11 cellular contexts compared by ENCODE assay signal in genomic region chr2:174246944-174247381, GRCh38. TPM values are rescaled to one million over a fixed set of nuclear protein-coding genes. Genes with fewer than 3 reads are reported as not detected.
A peak's percentile ranks its signal among the peaks of the same experiment; 100 is the strongest.
DNase-seq lines count a peak whose midpoint lies in the region; ATAC-seq and TF ChIP-seq lines count a peak whose summit lies in the region.
"Had no signal": no experiment of that assay in that cellular context is flagged by ENCODE, and none has a peak within 500 bp of the region (broad histone marks: within the 10 kb centered on the region; RNA-seq: fewer than 3 reads in every experiment).

No MANE protein-coding gene starts in this region.

- no peaks in the 10 kb centered on the region; the same call in 1 of the 2 replicates for H4K20me1 ChIP-seq in SU-DHL-6 (ENCODE audit: low read depth, low read length)

- no peak for ATAC-seq in GM19467 (IDR thresholded peaks at IDR 0.05; ENCODE audit: unreplicated experiment)

- H3K27me3 ChIP-seq in AG04450 (ENCODE audit: control insufficient read depth, insufficient read depth, low read length) (no peaks in the 10 kb centered on the region), SU-DHL-6 (ENCODE audit: low read length) (no peaks in the 10 kb centered on the region), iPS-15b (ENCODE audit: control insufficient read depth, insufficient read depth, low read length) (peaks cover 7% of the 10 kb centered on the region)
- H3K27me3 ChIP-seq: ascending aorta, uterus had no signal

- peaks cover 3% of the 10 kb centered on the region; the same call in 1 of the 2 replicates for H3K9me3 ChIP-seq in AG04450 (ENCODE audit: control insufficient read depth, insufficient read depth, low read length)
- H3K9me3 ChIP-seq in SU-DHL-6 (ENCODE audit: insufficient read depth, low read length), result no peaks in the 10 kb centered on the region
- H3K9me3 ChIP-seq in iPS-15b (ENCODE audit: control insufficient read depth, insufficient read depth, low read length), result no peaks in the 10 kb centered on the region
- H3K9me3 ChIP-seq: ascending aorta, uterus had no signal

- no peaks in the 10 kb centered on the region for H3K9me2 ChIP-seq in SU-DHL-6 (replicated peaks; ENCODE audit: insufficient read depth, low read length)

- H3K9ac ChIP-seq in SU-DHL-6 (ENCODE audit: low read length) (peak overlapping the region; percentile 94), iPS-15b (ENCODE audit: low read depth, low read length) (no peak overlapping the region)

- H3K79me2 ChIP-seq in SU-DHL-6 (ENCODE audit: insufficient read depth, low read length), result peaks cover 62% of the 10 kb centered on the region

- peaks cover 7% of the 10 kb centered on the region; the same call in 1 of the 2 replicates for H3K36me3 ChIP-seq in SU-DHL-6 (ENCODE audit: low read length)
- peaks cover 3% of the 10 kb centered on the region for H3K36me3 ChIP-seq in iPS-15b (ENCODE audit: control insufficient read depth, insufficient read depth, low read length)
- H3K36me3 ChIP-seq: ascending aorta, uterus had no signal

- H3F3A ChIP-seq in SU-DHL-6 (ENCODE audit: insufficient read depth), result no peaks in the 10 kb centered on the region

- H2AFZ ChIP-seq in SU-DHL-6 (ENCODE audit: low read depth, low read length, severe bottlenecking), result no peak overlapping the region

- TF ChIP-seq CTCF in AG04450 (IDR thresholded peaks at IDR 0.05; ENCODE audit: low read depth, low read length), result no peak
- no peak for TF ChIP-seq CTCF in GM12865 (IDR thresholded peaks at IDR 0.05; ENCODE audit: insufficient read depth, low read depth, low read length, missing control alignments)
- TF ChIP-seq CTCF in SU-DHL-6 (IDR thresholded peaks at IDR 0.05; ENCODE audit: insufficient read depth, low read length, poor library complexity, severe bottlenecking), result no peak

- POLR2A ChIA-PET in AG04450 (lab: Yijun Ruan, JAX), result no interaction called here

- CTCF ChIA-PET in AG04450 (lab: Charles Lee), result no interaction called here

- peaks cover 9% of the 10 kb centered on the region for H3K4me1 ChIP-seq in iPS-15b (ENCODE audit: control insufficient read depth, insufficient read depth, low read length)
- H3K4me1 ChIP-seq: uterus had no signal

- DNase-seq in AG04450 (ENCODE audit: low read depth, low spot score) (no peak), GM12865 (ENCODE audit: low read depth) (peak; percentile 5), SIG-M5 treated with dmso at 0.1 percent for 504 hours (lab: John Stamatoyannopoulos, UW; ENCODE audit: unreplicated experiment) (no peak), globus pallidus (ENCODE audit: low spot score) (no peak), ureter (ENCODE audit: low spot score) (no peak)
- DNase-seq: SW 1271, uterus had no signal

- H3K4me3 ChIP-seq in AG04450 (ENCODE audit: low read depth, low read length) (peak overlapping the region; percentile 34; the same call in 1 of the 2 replicates), GM12865 (ENCODE audit: low read depth, low read length) (peak overlapping the region; percentile 99), SU-DHL-6 (ENCODE audit: insufficient read depth, low read length, poor library complexity, severe bottlenecking) (peak overlapping the region; percentile 78), iPS-15b (ENCODE audit: low read depth, low read length) (peak overlapping the region; percentile 94)

- H3K27ac ChIP-seq in AG04450 (ENCODE audit: low read depth, low read length), result no peak overlapping the region
- H3K27ac ChIP-seq in SU-DHL-6 (ENCODE audit: low read depth, low read length), result no peak overlapping the region

- peak overlapping the region; percentile 65 for H3K4me2 ChIP-seq in SU-DHL-6 (ENCODE audit: low read depth, low read length, poor library complexity, severe bottlenecking)

RNA-seq across cellular contexts. Expression of gene OLA1, which starts 1.4 kb away (rescaled TPM):
- polyA plus RNA-seq in AG04450 (2011; rRNA removed), result 101 and 148 TPM in 2 replicates
- 39.8 and 81.8 TPM in 2 replicates for polyA minus RNA-seq in AG04450 (2011; rRNA and poly(A)+ RNA removed)
- 80.9 TPM for total RNA-seq in ureter

Comparison
In these comparisons a context has a peak if more than half of its experiments do, and no peak if none do; other contexts are left out.
1. H3K4me3 ChIP-seq: peak in every context shown above with its lines; median percentile 99 in GM12865; 94 in iPS-15b; 78 in SU-DHL-6; 34 in AG04450.